In the genomic region with DNA sequence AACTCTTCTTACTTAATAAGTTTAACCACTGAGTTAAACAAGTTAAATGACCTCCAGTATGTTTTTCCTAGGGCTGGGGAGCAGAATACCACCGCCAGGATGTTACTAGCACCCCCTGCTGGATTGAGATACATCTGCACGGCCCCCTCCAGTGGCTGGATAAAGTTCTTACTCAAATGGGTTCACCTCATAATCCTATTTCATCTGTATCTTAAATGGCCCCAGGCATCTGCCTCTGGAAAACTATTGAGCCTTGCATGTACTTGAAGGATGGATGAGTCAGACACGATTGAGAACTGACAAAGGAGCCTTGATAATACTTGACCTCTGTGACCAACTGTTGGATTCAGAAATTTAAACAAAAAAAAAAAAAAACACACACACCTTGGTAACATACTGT, we compare ENCODE assay signal across 8 cellular contexts.
A peak's percentile ranks its signal among the peaks of the same experiment; 100 is the strongest.
DNase-seq lines count a peak whose midpoint lies in the region; ATAC-seq, FAIRE-seq and TF ChIP-seq lines count a peak whose summit lies in the region.

No MANE protein-coding gene starts in this region.

- peak; percentile 94 for FAIRE-seq in H1 (lab: Jason Lieb, UNC)

- no peak overlapping the region for H4K5ac ChIP-seq in H1 (ENCODE audit: insufficient read length, low read depth, low read length)

- TF ChIP-seq POLR2A in H1 (IDR thresholded peaks at IDR 0.05; ENCODE audit: control extremely low read depth in 1 of 2, low read depth in 2 of 2, low read length in 2 of 2), result no peak
- no peak for TF ChIP-seq POLR2A in stomach (IDR thresholded peaks at IDR 0.05)

- H2BK12ac ChIP-seq in H1 (ENCODE audit: low read depth, low read length), result no peak overlapping the region

- H3K4me1 ChIP-seq in H1 (replicated peaks in 1 of 4; ENCODE audit: control insufficient read depth in 3 of 4, insufficient read depth in 4 of 4, low read length in 3 of 4), result no peaks in the 10 kb centered on the region
- H3K4me1 ChIP-seq in stomach, result no peaks in the 10 kb centered on the region

- no peak overlapping the region for H3K4me2 ChIP-seq in H1 (ENCODE audit: insufficient read depth in 1 of 2, low read depth in 2 of 2, low read length in 2 of 2)

- no peak overlapping the region for H3K4ac ChIP-seq in H1 (replicated peaks; ENCODE audit: insufficient read length, low read depth, low read length)

- no peak overlapping the region for H3K56ac ChIP-seq in H1 (replicated peaks; ENCODE audit: insufficient read length, low read depth, low read length)

- H3K18ac ChIP-seq in H1 (ENCODE audit: extremely low read depth, low read length), result no peak overlapping the region

- no peak overlapping the region for H4K8ac ChIP-seq in H1 (ENCODE audit: extremely low read depth, insufficient read depth, low read length)

- H2BK20ac ChIP-seq in H1 (ENCODE audit: low read length), result no peak overlapping the region

- TF ChIP-seq CTCF in AG04449 (IDR thresholded peaks at IDR 0.05; ENCODE audit: insufficient read depth, low read length, missing control alignments) (peak; percentile 90), H1 (IDR thresholded peaks at IDR 0.05; ENCODE audit: control extremely low read depth in 1 of 3, insufficient read depth in 1 of 3, low read depth in 1 of 3, low read length in 3 of 3) (peak; percentile 77 to 99 (median 90)), stomach (IDR thresholded peaks at IDR 0.05) (peak in 5 of 7 experiments; percentile 79 to 84 (median 83))

- peak; percentile 86 to 90 for TF ChIP-seq RAD21 in H1 (IDR thresholded peaks at IDR 0.05 in 1 of 2, conservative IDR thresholded peaks at IDR 0.05 in 1 of 2; ENCODE audit: low read depth in 2 of 2, low read length in 2 of 2)

- H2BK120ac ChIP-seq in H1 (replicated peaks; ENCODE audit: low read depth, low read length), result no peak overlapping the region

- CTCF ChIA-PET in AG04449 (lab: Yijun Ruan, JAX) (interaction anchor here (0.6 to 2.5 kb wide), 33 partner anchors 8 to 404 kb away, joined by 3 to 37 read pairs (median 5); no protein-coding TSS in a partner anchor), H1 (lab: Charles Lee; ENCODE audit: partially characterized antibody) (interaction anchor here (0.6 to 2.7 kb wide), 41 partner anchors 8 to 379 kb away, joined by 3 to 18 read pairs (median 4); no protein-coding TSS in a partner anchor)

- H3K27ac ChIP-seq in H1 (ENCODE audit: low read depth, low read length) (no peak overlapping the region), stomach (no peak overlapping the region)

- no peaks in the 10 kb centered on the region for H3K79me1 ChIP-seq in H1 (ENCODE audit: low read depth, low read length)

- no peak overlapping the region for H3K9ac ChIP-seq in H1 (replicated peaks in 1 of 4; ENCODE audit: extremely low read depth in 1 of 4, low read depth in 3 of 4, low read length in 3 of 4)

- H2AFZ ChIP-seq in H1 (ENCODE audit: low read length), result no peak overlapping the region

- ATAC-seq in GM18502 (IDR thresholded peaks at IDR 0.05; ENCODE audit: poor library complexity, unreplicated experiment) (peak; percentile 90), HG02981 (IDR thresholded peaks at IDR 0.05; ENCODE audit: unreplicated experiment) (peak; percentile 89)

- no peak overlapping the region for H2AK5ac ChIP-seq in H1 (ENCODE audit: low read depth, low read length)

- DNase-seq in AG04449 (ENCODE audit: low read depth, low spot score), result no peak
- DNase-seq in NCI-H226, result peak; percentile 43
- peak; percentile 5 to 52 for DNase-seq in activated CD4-positive, alpha-beta T cell treated with anti-CD3 and anti-CD28 coated beads, Interleukin-2, amount 50 U/mL, for 24 hours (ENCODE audit: low read depth in 1 of 2, low spot score in 1 of 2)
- peak; percentile 29 to 69 for DNase-seq in H1 (ENCODE audit: low read depth in 1 of 2, low spot score in 2 of 2)
- DNase-seq in midbrain (lab: John Stamatoyannopoulos, UW), result peak; percentile 66
- DNase-seq in stomach, result peak; percentile 60

- WGBS in H1 (ENCODE audit: extremely low coverage in 1 of 2, insufficient coverage in 1 of 2, insufficient read length in 1 of 2, insufficient replicate concordance in 2 of 2, low coverage in 1 of 2, low lambda C conversion rate in 2 of 2, missing lambda C conversion rate in 1 of 2), 2 experiments, result 14% methylated on average over 3 of the region's 3 CpGs; no CpG with 5 or more reads in 1 of the 2 experiments
- WGBS in stomach, 5 donors, result 8 to 11% (median 9%) methylated on average over 3 of the region's 3 CpGs

- H3K27me3 ChIP-seq in H1 (replicated peaks in 1 of 4; ENCODE audit: control insufficient read depth in 3 of 4, extremely low read depth in 1 of 4, insufficient read depth in 3 of 4, low read length in 3 of 4) (peaks cover 0 to 1% (median 0%) of the 10 kb centered on the region in 4 experiments; a peak in 1 of 7 replicates), stomach (no peaks in the 10 kb centered on the region)

- no peak overlapping the region for H2BK5ac ChIP-seq in H1 (ENCODE audit: low read depth, low read length)

- H3K4me3 ChIP-seq in AG04449 (ENCODE audit: low read depth, low read length) (no peak overlapping the region), H1 (ENCODE audit: extremely low read depth in 1 of 4, insufficient read depth in 2 of 4, low read depth in 3 of 4, low read length in 4 of 4) (no peak overlapping the region), stomach (no peak overlapping the region)

- H4K91ac ChIP-seq in H1 (replicated peaks; ENCODE audit: insufficient read length, low read length), result no peak overlapping the region

- no peak overlapping the region for H3K14ac ChIP-seq in H1 (ENCODE audit: insufficient read length)

- H4K20me1 ChIP-seq in H1 (replicated peaks in 1 of 2; ENCODE audit: control insufficient read depth in 1 of 2, insufficient read depth in 2 of 2, low read length in 2 of 2), result no peaks in the 10 kb centered on the region

- H3K79me2 ChIP-seq in H1 (ENCODE audit: control insufficient read depth in 1 of 2, insufficient read depth in 2 of 2, low read length in 2 of 2), result no peaks in the 10 kb centered on the region

- POLR2A ChIA-PET in AG04449 (lab: Yijun Ruan, JAX) (no interaction called here), H1 (lab: Charles Lee; ENCODE audit: partially characterized antibody) (no interaction called here)

- H3K23ac ChIP-seq in H1 (ENCODE audit: insufficient read length), result no peak overlapping the region

- no peak overlapping the region for H2BK15ac ChIP-seq in H1 (ENCODE audit: low read length)

- TF ChIP-seq EP300 in H1 (IDR thresholded peaks at IDR 0.05; ENCODE audit: borderline replicate concordance in 1 of 2, low read depth in 2 of 2, low read length in 2 of 2) (no peak), stomach (IDR thresholded peaks at IDR 0.05) (no peak)

- H3K9me3 ChIP-seq in H1 (ENCODE audit: insufficient read depth in 2 of 2, low read depth in 1 of 2, low read length in 1 of 2) (0 out of 4 replicates have a peak, but pooled peaks cover 1 to 2% of the 10 kb centered on the region in 2 experiments), stomach (no peaks in the 10 kb centered on the region)

- intact Hi-C loops in stomach (cut with DNase I; ENCODE audit: low total_unique reads), result loop anchor here (10.0 kb wide), 1 partner anchor 83 kb away; no protein-coding TSS in a partner anchor

- H3K23me2 ChIP-seq in H1 (ENCODE audit: low read depth, low read length), result no peaks in the 10 kb centered on the region

- H3K36me3 ChIP-seq in H1 (ENCODE audit: control insufficient read depth in 2 of 4, insufficient read depth in 4 of 4, low read length in 3 of 4), result peaks cover 0 to 14% (median 5%) of the 10 kb centered on the region in 4 experiments; a peak in 4 of 8 replicates
- peaks cover 0 to 43% (median 26%) of the 10 kb centered on the region in 4 donors for H3K36me3 ChIP-seq in stomach

TF ChIP-seq in H1, 55 proteins besides CTCF, POLR2A, EP300 and RAD21:
- TF ChIP-seq JUND (IDR thresholded peaks at IDR 0.05; ENCODE audit: low read length), result no peak
